Comparison of ENCODE assay signal across 12 cellular contexts in genomic region chr1:39159224-39160036, GRCh38. TPM values are rescaled to one million over a fixed set of nuclear protein-coding genes. Genes with fewer than 3 reads are reported as not detected.
DNase-seq lines count a peak whose midpoint lies in the region; ATAC-seq and TF ChIP-seq lines count a peak whose summit lies in the region.
"Had no signal": no experiment of that assay in that cellular context is flagged by ENCODE, and none has a peak within 500 bp of the region (broad histone marks: within the 10 kb centered on the region; RNA-seq: fewer than 3 reads in every experiment).

No MANE protein-coding gene starts in this region.

- H3K4me1 Mint-ChIP-seq in Calu3 (ENCODE audit: low read depth, unreplicated experiment): peaks cover 52% of the 10 kb centered on the region
- H3K4me1 Mint-ChIP-seq in naive thymus-derived CD8-positive, alpha-beta T cell: peaks cover 4 to 10% (median 4%) of the 10 kb centered on the region in 4 donors

- no peaks in the 10 kb centered on the region for H3K79me1 ChIP-seq in neuronal stem cell (ENCODE audit: low read depth, low read length)

- no peaks in the 10 kb centered on the region for H4K20me1 ChIP-seq in fibroblast of lung (ENCODE audit: control insufficient read depth, extremely low read depth, insufficient read depth, low read length)

- no peak overlapping the region for H2BK12ac ChIP-seq in neuronal stem cell (ENCODE audit: low read length)

- H3K9ac ChIP-seq in fibroblast of lung (ENCODE audit: insufficient read depth, low read length) (no peak overlapping the region), neuronal stem cell (ENCODE audit: low read depth, low read length, poor library complexity) (no peak overlapping the region)

- H2BK5ac ChIP-seq in neuronal stem cell (ENCODE audit: low read length): no peak overlapping the region

- no peak overlapping the region for H3K4ac ChIP-seq in neuronal stem cell (ENCODE audit: low read length)

- H3K9me3 Mint-ChIP-seq in Calu3 (ENCODE audit: low read depth, unreplicated experiment): no peaks in the 10 kb centered on the region
- no peaks in the 10 kb centered on the region for H3K9me3 Mint-ChIP-seq in naive thymus-derived CD8-positive, alpha-beta T cell
- H3K9me3 Mint-ChIP-seq: activated naive CD8-positive, alpha-beta T cell treated with anti-CD3 and anti-CD28 coated beads, Interleukin-2, amount 10 ng/mL, durations not matched to agents 7 days and 5 days; memory B cell; T-cell had no signal

- no peak overlapping the region for H2BK120ac ChIP-seq in neuronal stem cell (ENCODE audit: low read depth, low read length)

- no peak overlapping the region for H4K91ac ChIP-seq in neuronal stem cell (ENCODE audit: low read depth, low read length, poor library complexity)

- no peak for ATAC-seq in naive thymus-derived CD8-positive, alpha-beta T cell
- ATAC-seq in HG03342 (IDR thresholded peaks at IDR 0.05; ENCODE audit: unreplicated experiment): no peak
- ATAC-seq: T-cell had no signal

- CTCF ChIA-PET in Calu3 (lab: Charles Lee): interaction anchor here (0.9 to 3.5 kb wide), 12 partner anchors 8 to 60 kb away, joined by 3 to 37 read pairs (median 6); no protein-coding TSS in a partner anchor
- CTCF ChIA-PET in RWPE1 (lab: Yijun Ruan, JAX): interaction anchor here (0.6 kb wide), 1 partner anchor 146 kb away, joined by 5 read pairs; no protein-coding TSS in a partner anchor

- TF ChIP-seq CTCF in Calu3 (IDR thresholded peaks at IDR 0.05; ENCODE audit: unreplicated experiment) (no peak), RWPE1 (conservative IDR thresholded peaks at IDR 0.05; ENCODE audit: low read depth) (no peak), fibroblast of lung (conservative IDR thresholded peaks at IDR 0.05 in 1 of 2, IDR thresholded peaks at IDR 0.05 in 1 of 2; ENCODE audit: low read depth in 1 of 2, low read length in 2 of 2) (no peak)

- peak overlapping the region in 3 of 4 experiments; percentile 13 to 50 (median 41) for H3K4me3 ChIP-seq in fibroblast of lung (replicated peaks in 1 of 4; ENCODE audit: control extremely low read depth in 1 of 4, insufficient read depth in 1 of 4, low read depth in 3 of 4, low read length in 4 of 4)
- H3K4me3 ChIP-seq in neuronal stem cell (ENCODE audit: low read length in 2 of 2): peak overlapping the region in 1 of 2 donors; percentile 61

- peak; percentile 63 for DNase-seq in Calu3
- peak; percentile 69 for DNase-seq in RWPE1 (ENCODE audit: low spot score)
- DNase-seq in fibroblast of lung (ENCODE audit: low read depth in 2 of 2): peak in 1 of 2 donors; percentile 89
- DNase-seq in neuronal stem cell (ENCODE audit: low spot score): no peak
- no peak for DNase-seq in naive thymus-derived CD8-positive, alpha-beta T cell
- no peak for DNase-seq in medulla oblongata (ENCODE audit: extremely low spot score)
- DNase-seq in posterior vena cava (ENCODE audit: low spot score): no peak
- DNase-seq: activated naive CD8-positive, alpha-beta T cell treated with anti-CD3 and anti-CD28 coated beads, Interleukin-2, amount 10 ng/mL, durations not matched to agents 7 days and 5 days; Karpas-422; T-cell had no signal

- peak overlapping the region; percentile 74 for H3K4me3 Mint-ChIP-seq in Calu3 (ENCODE audit: low read depth, unreplicated experiment)
- H3K4me3 Mint-ChIP-seq in naive thymus-derived CD8-positive, alpha-beta T cell: no peak overlapping the region
- H3K4me3 Mint-ChIP-seq: activated naive CD8-positive, alpha-beta T cell treated with anti-CD3 and anti-CD28 coated beads, Interleukin-2, amount 10 ng/mL, durations not matched to agents 7 days and 5 days; T-cell had no signal

- H3K27me3 Mint-ChIP-seq in Calu3 (ENCODE audit: unreplicated experiment): no peaks in the 10 kb centered on the region
- H3K27me3 Mint-ChIP-seq in naive thymus-derived CD8-positive, alpha-beta T cell: peaks cover 0 to 5% (median 0%) of the 10 kb centered on the region in 5 donors
- H3K27me3 Mint-ChIP-seq: memory B cell had no signal

- H3K4me1 ChIP-seq in fibroblast of lung (ENCODE audit: control insufficient read depth, extremely low read depth, insufficient read depth, low read length) (peaks cover 34% of the 10 kb centered on the region), neuronal stem cell (ENCODE audit: control insufficient read depth in 2 of 2, insufficient read depth in 1 of 2, low read depth in 1 of 2, low read length in 2 of 2) (peaks cover 24 to 33% of the 10 kb centered on the region in 2 donors)

- peak overlapping the region; percentile 69 for H3K4me2 ChIP-seq in fibroblast of lung (ENCODE audit: extremely low read depth, insufficient read depth, low read length)
- peak overlapping the region; percentile 28 for H3K4me2 ChIP-seq in neuronal stem cell (ENCODE audit: insufficient read depth, low read length, poor library complexity, severe bottlenecking)

- peaks cover 13% of the 10 kb centered on the region for H3K36me3 Mint-ChIP-seq in Calu3 (ENCODE audit: insufficient read depth, unreplicated experiment)
- H3K36me3 Mint-ChIP-seq in naive thymus-derived CD8-positive, alpha-beta T cell: peaks cover 0 to 1% (median 0%) of the 10 kb centered on the region in 3 donors
- H3K36me3 Mint-ChIP-seq: activated naive CD8-positive, alpha-beta T cell treated with anti-CD3 and anti-CD28 coated beads, Interleukin-2, amount 10 ng/mL, durations not matched to agents 7 days and 5 days; T-cell had no signal

- POLR2A ChIA-PET in RWPE1 (lab: Yijun Ruan, JAX; ENCODE audit: low non-redundant PET): no interaction called here
- POLR2A ChIA-PET in naive thymus-derived CD8-positive, alpha-beta T cell (lab: Charles Lee): no interaction called here

- intact Hi-C loops in Calu3 (cut with micrococcal nuclease; ENCODE audit: unreplicated experiment): loop anchor here (1.0 to 2.0 kb wide), 2 partner anchors 19 to 32 kb away; no protein-coding TSS in a partner anchor
- intact Hi-C loops in posterior vena cava (cut with DNase I): no loop called here

- peak overlapping the region; percentile 94 for H3K27ac Mint-ChIP-seq in Calu3 (ENCODE audit: unreplicated experiment)
- peak overlapping the region in 1 of 10 donors; percentile 37 for H3K27ac Mint-ChIP-seq in naive thymus-derived CD8-positive, alpha-beta T cell
- H3K27ac Mint-ChIP-seq: activated naive CD8-positive, alpha-beta T cell treated with anti-CD3 and anti-CD28 coated beads, Interleukin-2, amount 10 ng/mL, durations not matched to agents 7 days and 5 days; memory B cell; T-cell had no signal

- H3K27me3 ChIP-seq in fibroblast of lung (ENCODE audit: control insufficient read depth, insufficient read depth, low read length): no peaks in the 10 kb centered on the region
- no peaks in the 10 kb centered on the region for H3K27me3 ChIP-seq in neuronal stem cell (ENCODE audit: control insufficient read depth in 3 of 3, insufficient read depth in 3 of 3, low read depth in 1 of 3, low read length in 3 of 3)

- no peak overlapping the region for H2BK15ac ChIP-seq in neuronal stem cell (ENCODE audit: low read length)

- BruUV-seq in Calu3 (replicated peaks; lab: Mats Ljungman, UMichigan): no TSS peak

- no CpG with 5 or more reads among the region's 1 CpG for WGBS in neuronal stem cell (ENCODE audit: extremely low coverage in 2 of 2, insufficient read length in 2 of 2, insufficient replicate concordance in 1 of 2), 2 donors

- no peak overlapping the region for H3K18ac ChIP-seq in neuronal stem cell (ENCODE audit: low read length)

- H3K36me3 ChIP-seq in fibroblast of lung (ENCODE audit: control insufficient read depth, insufficient read depth, low read length) (no peaks in the 10 kb centered on the region), neuronal stem cell (replicated peaks in 1 of 2; ENCODE audit: control insufficient read depth in 2 of 2, insufficient read depth in 2 of 2, low read length in 2 of 2) (peaks cover 0 to 16% of the 10 kb centered on the region in 2 donors)

- H4K8ac ChIP-seq in neuronal stem cell (ENCODE audit: low read depth, low read length): no peak overlapping the region

- H3K14ac ChIP-seq in neuronal stem cell (ENCODE audit: low read length): no peak overlapping the region

- peak overlapping the region; percentile 74 for H3K27ac ChIP-seq in RWPE1
- H3K27ac ChIP-seq in fibroblast of lung (ENCODE audit: insufficient read depth, low read length): peak overlapping the region; percentile 45
- H3K27ac ChIP-seq in neuronal stem cell (replicated peaks; ENCODE audit: low read length): peak overlapping the region; percentile 68

- H2AFZ ChIP-seq in fibroblast of lung (ENCODE audit: low read length) (no peak overlapping the region), neuronal stem cell (ENCODE audit: low read length) (no peak overlapping the region)

- H3K23ac ChIP-seq in neuronal stem cell (ENCODE audit: low read depth, low read length, poor library complexity): no peak overlapping the region

- H3K79me2 ChIP-seq in fibroblast of lung (ENCODE audit: control insufficient read depth, insufficient read depth, low read length): peaks cover 63% of the 10 kb centered on the region

- no peak overlapping the region for H2AK5ac ChIP-seq in neuronal stem cell (ENCODE audit: low read depth, low read length)

- no peaks in the 10 kb centered on the region for H3K9me3 ChIP-seq in fibroblast of lung (ENCODE audit: control insufficient read depth, insufficient read depth, low read depth, low read length)
- H3K9me3 ChIP-seq in neuronal stem cell (replicated peaks in 1 of 2; ENCODE audit: control insufficient read depth in 2 of 2, insufficient read depth in 1 of 2, low read depth in 1 of 2, low read length in 2 of 2): no peaks in the 10 kb centered on the region

RNA-seq across cellular contexts. Expression of gene MACF1, which starts 45.1 kb away (rescaled TPM):
- total RNA-seq in Calu3 (2022): 701 and 705 TPM in 2 replicates
- total RNA-seq in fibroblast of lung: 265 and 414 TPM in 2 replicates
- 110 and 178 TPM in 2 replicates for polyA plus RNA-seq in fibroblast of lung
- 116 and 225 TPM in 2 replicates for polyA plus RNA-seq in fibroblast of lung (2012)
- polyA minus RNA-seq in fibroblast of lung (ENCODE audit: low replicate concordance): 211 and 350 TPM in 2 replicates
- polyA plus RNA-seq in neuronal stem cell (2013, experiment 1 of 2): 51.9 TPM
- 52.8 TPM for polyA plus RNA-seq in neuronal stem cell (2013, experiment 2 of 2)
- 100 to 1,000 TPM; 215 to 222 TPM for total RNA-seq in naive thymus-derived CD8-positive, alpha-beta T cell
- 10 to 100 TPM; 13.4 to 60.8 (median 14.7) TPM for polyA plus RNA-seq in naive thymus-derived CD8-positive, alpha-beta T cell
- total RNA-seq in posterior vena cava: 100 to 1,000 TPM; 596 to 609 TPM

Comparison
In these comparisons a context has a peak if more than half of its experiments do, and no peak if none do; other contexts are left out.
1. DNase-seq: peak in Calu3 (single experiment) and RWPE1 (single experiment); none in neuronal stem cell (single experiment), naive thymus-derived CD8-positive, alpha-beta T cell (0 of 10), medulla oblongata (single experiment) and posterior vena cava (single experiment).
2. Peak in every context shown above with its lines, with median percentiles within 50 percentile points of each other: H3K27ac ChIP-seq.